In the genomic region with DNA sequence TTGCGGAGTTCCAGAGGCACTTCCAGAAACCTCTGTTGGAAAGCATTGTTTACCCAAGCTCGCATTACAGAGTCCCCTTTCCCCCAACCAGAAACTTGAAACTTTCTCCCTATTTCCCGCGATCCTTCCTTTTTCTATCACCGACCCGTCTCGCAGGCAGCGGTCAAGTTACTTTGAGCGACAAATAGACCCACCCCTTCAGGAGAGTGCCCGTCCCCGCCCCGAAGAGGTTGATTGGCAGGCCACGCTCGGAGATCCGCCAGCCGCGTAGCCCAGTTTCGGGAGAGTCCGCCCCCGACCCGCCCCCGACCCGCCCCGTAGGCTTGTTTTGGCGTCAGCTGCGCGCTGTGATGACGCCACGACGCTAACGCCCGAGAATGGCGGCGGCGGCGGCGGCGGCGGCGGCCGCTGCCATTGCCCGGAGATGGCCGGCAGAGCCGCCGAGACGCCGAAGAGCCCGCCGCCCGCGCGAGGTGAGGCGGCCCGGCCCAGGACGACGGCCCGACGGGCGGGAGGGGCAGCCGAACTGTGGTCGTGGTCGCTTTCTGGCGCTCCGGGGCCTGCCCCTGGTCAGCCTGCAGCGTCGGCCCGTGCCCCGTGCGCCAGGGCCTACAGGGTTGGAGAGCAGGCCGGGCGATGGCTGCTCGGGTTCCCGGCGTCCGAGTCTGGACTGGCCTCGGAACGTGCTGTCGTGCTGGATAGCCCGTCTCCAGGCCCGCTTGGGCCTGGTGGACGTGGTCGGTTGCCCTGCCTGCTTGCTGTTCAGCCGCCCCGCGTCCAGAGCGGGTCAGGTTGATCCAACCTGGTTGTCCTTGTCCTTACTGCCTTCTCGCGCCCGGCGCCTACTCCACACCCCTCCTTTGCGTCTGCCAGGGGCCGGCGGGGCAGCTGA, we compare ENCODE assay signal across 1 cellular context.
TF ChIP-seq lines count a peak whose summit lies in the region.

A gene (plus strand): TSS at position 356 of the 892 bp plus-strand sequence. CDS start 15,496 bp downstream, outside the sequence.

TF ChIP-seq in HepG2, 621 proteins besides CTCF, POLR2A, EP300 and RAD21 (continued from another document and continues in another):
- peak; percentile 86; the same call in 1 of the 2 replicates for TF ChIP-seq AHR (CRISPR knock-in tag; IDR thresholded peaks at IDR 0.05)
- TF ChIP-seq AKAP8 (CRISPR knock-in tag; IDR thresholded peaks at IDR 0.05): no peak
- TF ChIP-seq, protein P1, sequence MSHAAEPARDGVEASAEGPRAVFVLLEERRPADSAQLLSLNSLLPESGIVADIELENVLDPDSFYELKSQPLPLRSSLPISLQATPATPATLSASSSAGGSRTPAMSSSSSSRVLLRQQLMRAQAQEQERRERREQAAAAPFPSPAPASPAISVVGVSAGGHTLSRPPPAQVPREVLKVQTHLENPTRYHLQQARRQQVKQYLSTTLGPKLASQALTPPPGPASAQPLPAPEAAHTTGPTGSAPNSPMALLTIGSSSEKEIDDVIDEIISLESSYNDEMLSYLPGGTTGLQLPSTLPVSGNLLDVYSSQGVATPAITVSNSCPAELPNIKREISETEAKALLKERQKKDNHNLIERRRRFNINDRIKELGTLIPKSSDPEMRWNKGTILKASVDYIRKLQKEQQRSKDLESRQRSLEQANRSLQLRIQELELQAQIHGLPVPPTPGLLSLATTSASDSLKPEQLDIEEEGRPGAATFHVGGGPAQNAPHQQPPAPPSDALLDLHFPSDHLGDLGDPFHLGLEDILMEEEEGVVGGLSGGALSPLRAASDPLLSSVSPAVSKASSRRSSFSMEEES (CRISPR knock-in tag; IDR thresholded peaks at IDR 0.05): no peak; the same call in 1 of the 2 replicates
- no peak for TF ChIP-seq ZNF660 (CRISPR knock-in tag; IDR thresholded peaks at IDR 0.05; ENCODE audit: borderline replicate concordance, low read depth)
- 0 out of 2 replicates have a peak, but pooled peaks have one; percentile 51 for TF ChIP-seq HOXA5 (CRISPR knock-in tag; IDR thresholded peaks at IDR 0.05)
- TF ChIP-seq, protein P2, sequence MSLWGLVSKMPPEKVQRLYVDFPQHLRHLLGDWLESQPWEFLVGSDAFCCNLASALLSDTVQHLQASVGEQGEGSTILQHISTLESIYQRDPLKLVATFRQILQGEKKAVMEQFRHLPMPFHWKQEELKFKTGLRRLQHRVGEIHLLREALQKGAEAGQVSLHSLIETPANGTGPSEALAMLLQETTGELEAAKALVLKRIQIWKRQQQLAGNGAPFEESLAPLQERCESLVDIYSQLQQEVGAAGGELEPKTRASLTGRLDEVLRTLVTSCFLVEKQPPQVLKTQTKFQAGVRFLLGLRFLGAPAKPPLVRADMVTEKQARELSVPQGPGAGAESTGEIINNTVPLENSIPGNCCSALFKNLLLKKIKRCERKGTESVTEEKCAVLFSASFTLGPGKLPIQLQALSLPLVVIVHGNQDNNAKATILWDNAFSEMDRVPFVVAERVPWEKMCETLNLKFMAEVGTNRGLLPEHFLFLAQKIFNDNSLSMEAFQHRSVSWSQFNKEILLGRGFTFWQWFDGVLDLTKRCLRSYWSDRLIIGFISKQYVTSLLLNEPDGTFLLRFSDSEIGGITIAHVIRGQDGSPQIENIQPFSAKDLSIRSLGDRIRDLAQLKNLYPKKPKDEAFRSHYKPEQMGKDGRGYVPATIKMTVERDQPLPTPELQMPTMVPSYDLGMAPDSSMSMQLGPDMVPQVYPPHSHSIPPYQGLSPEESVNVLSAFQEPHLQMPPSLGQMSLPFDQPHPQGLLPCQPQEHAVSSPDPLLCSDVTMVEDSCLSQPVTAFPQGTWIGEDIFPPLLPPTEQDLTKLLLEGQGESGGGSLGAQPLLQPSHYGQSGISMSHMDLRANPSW (CRISPR knock-in tag; IDR thresholded peaks at IDR 0.05; ENCODE audit: borderline replicate concordance): 0 out of 2 replicates have a peak, but pooled peaks have one; percentile 15
- peak; percentile 27 for TF ChIP-seq HDAC2 (CRISPR knock-in tag; IDR thresholded peaks at IDR 0.05)
- no peak for TF ChIP-seq PRPF4 (IDR thresholded peaks at IDR 0.05; ENCODE audit: low read depth, low read length, poor library complexity, severe bottlenecking)
- TF ChIP-seq PCBP2 (optimal IDR thresholded peaks at IDR 0.05; ENCODE audit: low read depth, low read length, poor library complexity, severe bottlenecking): no peak
- TF ChIP-seq SALL1 (CRISPR knock-in tag; IDR thresholded peaks at IDR 0.05): 0 out of 2 replicates have a peak, but pooled peaks have one; percentile 5
- TF ChIP-seq MYC (CRISPR knock-in tag; IDR thresholded peaks at IDR 0.05; ENCODE audit: borderline replicate concordance): peak; percentile 65; the same call in 1 of the 2 replicates
- TF ChIP-seq, protein P3, sequence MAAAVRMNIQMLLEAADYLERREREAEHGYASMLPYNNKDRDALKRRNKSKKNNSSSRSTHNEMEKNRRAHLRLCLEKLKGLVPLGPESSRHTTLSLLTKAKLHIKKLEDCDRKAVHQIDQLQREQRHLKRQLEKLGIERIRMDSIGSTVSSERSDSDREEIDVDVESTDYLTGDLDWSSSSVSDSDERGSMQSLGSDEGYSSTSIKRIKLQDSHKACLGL (CRISPR knock-in tag; IDR thresholded peaks at IDR 0.05): peak; percentile 76
- TF ChIP-seq RFX1 (IDR thresholded peaks at IDR 0.05): no peak
- TF ChIP-seq ZNF232 (CRISPR knock-in tag; IDR thresholded peaks at IDR 0.05; ENCODE audit: borderline replicate concordance): 0 out of 2 replicates have a peak, but pooled peaks have one; percentile 56
- no peak for TF ChIP-seq PRMT3 (CRISPR knock-in tag; IDR thresholded peaks at IDR 0.05; ENCODE audit: borderline replicate concordance, low read depth)
- TF ChIP-seq TBP (CRISPR knock-in tag; IDR thresholded peaks at IDR 0.05): no peak
- TF ChIP-seq TMF1 (CRISPR knock-in tag; IDR thresholded peaks at IDR 0.05; ENCODE audit: low read depth): peak; percentile 88
- no peak for TF ChIP-seq ATAD3A (CRISPR knock-in tag; IDR thresholded peaks at IDR 0.05)
- no peak for TF ChIP-seq KDM6A (CRISPR knock-in tag; IDR thresholded peaks at IDR 0.05; ENCODE audit: low read depth)
- no peak for TF ChIP-seq TOE1 (CRISPR knock-in tag; IDR thresholded peaks at IDR 0.05)
- TF ChIP-seq ZNF235 (CRISPR knock-in tag; IDR thresholded peaks at IDR 0.05; ENCODE audit: borderline replicate concordance): peak; percentile 93; the same call in 1 of the 2 replicates
- TF ChIP-seq, protein P4, sequence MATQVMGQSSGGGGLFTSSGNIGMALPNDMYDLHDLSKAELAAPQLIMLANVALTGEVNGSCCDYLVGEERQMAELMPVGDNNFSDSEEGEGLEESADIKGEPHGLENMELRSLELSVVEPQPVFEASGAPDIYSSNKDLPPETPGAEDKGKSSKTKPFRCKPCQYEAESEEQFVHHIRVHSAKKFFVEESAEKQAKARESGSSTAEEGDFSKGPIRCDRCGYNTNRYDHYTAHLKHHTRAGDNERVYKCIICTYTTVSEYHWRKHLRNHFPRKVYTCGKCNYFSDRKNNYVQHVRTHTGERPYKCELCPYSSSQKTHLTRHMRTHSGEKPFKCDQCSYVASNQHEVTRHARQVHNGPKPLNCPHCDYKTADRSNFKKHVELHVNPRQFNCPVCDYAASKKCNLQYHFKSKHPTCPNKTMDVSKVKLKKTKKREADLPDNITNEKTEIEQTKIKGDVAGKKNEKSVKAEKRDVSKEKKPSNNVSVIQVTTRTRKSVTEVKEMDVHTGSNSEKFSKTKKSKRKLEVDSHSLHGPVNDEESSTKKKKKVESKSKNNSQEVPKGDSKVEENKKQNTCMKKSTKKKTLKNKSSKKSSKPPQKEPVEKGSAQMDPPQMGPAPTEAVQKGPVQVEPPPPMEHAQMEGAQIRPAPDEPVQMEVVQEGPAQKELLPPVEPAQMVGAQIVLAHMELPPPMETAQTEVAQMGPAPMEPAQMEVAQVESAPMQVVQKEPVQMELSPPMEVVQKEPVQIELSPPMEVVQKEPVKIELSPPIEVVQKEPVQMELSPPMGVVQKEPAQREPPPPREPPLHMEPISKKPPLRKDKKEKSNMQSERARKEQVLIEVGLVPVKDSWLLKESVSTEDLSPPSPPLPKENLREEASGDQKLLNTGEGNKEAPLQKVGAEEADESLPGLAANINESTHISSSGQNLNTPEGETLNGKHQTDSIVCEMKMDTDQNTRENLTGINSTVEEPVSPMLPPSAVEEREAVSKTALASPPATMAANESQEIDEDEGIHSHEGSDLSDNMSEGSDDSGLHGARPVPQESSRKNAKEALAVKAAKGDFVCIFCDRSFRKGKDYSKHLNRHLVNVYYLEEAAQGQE (IDR thresholded peaks at IDR 0.05; ENCODE audit: borderline replicate concordance in 1 of 2, low read depth in 1 of 2, low read length in 2 of 2): no peak
- TF ChIP-seq ZNF441 (CRISPR knock-in tag; IDR thresholded peaks at IDR 0.05; ENCODE audit: borderline replicate concordance): peak; percentile 11; the same call in 1 of the 2 replicates
- TF ChIP-seq ZNF572 (CRISPR knock-in tag; IDR thresholded peaks at IDR 0.05): no peak
- TF ChIP-seq NPAS2 (CRISPR knock-in tag; IDR thresholded peaks at IDR 0.05; ENCODE audit: borderline replicate concordance): no peak
- TF ChIP-seq, protein P5, sequence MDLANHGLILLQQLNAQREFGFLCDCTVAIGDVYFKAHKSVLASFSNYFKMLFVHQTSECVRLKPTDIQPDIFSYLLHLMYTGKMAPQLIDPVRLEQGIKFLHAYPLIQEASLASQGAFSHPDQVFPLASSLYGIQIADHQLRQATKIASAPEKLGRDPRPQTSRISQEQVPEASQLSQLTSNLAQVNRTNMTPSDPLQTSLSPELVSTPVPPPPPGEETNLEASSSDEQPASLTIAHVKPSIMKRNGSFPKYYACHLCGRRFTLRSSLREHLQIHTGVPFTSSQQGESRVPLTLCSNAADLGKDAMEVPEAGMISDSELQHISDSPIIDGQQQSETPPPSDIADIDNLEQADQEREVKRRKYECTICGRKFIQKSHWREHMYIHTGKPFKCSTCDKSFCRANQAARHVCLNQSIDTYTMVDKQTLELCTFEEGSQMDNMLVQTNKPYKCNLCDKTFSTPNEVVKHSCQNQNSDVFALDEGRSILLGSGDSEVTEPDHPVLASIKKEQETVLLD (CRISPR knock-in tag; IDR thresholded peaks at IDR 0.05; ENCODE audit: low read depth): no peak
- peak; percentile 93 for TF ChIP-seq ZNF782 (CRISPR knock-in tag; IDR thresholded peaks at IDR 0.05; ENCODE audit: borderline replicate concordance)
- TF ChIP-seq MIER2 (CRISPR knock-in tag; IDR thresholded peaks at IDR 0.05): no peak
- TF ChIP-seq SRF (IDR thresholded peaks at IDR 0.05; ENCODE audit: low read depth, low read length): peak; percentile 68
- TF ChIP-seq PPARG (CRISPR knock-in tag; conservative IDR thresholded peaks at IDR 0.05): no peak
- no peak for TF ChIP-seq MAFK (conservative IDR thresholded peaks at IDR 0.05 in 1 of 2, IDR thresholded peaks at IDR 0.05 in 1 of 2; ENCODE audit: low read length in 2 of 2)
- TF ChIP-seq ZFP90 (CRISPR knock-in tag; IDR thresholded peaks at IDR 0.05; ENCODE audit: borderline replicate concordance): no peak; the same call in none of the 2 replicates
- TF ChIP-seq TAF15 (IDR thresholded peaks at IDR 0.05; ENCODE audit: low read depth, low read length, poor library complexity, severe bottlenecking): peak; percentile 94
- TF ChIP-seq ZSCAN22 (CRISPR knock-in tag; IDR thresholded peaks at IDR 0.05): no peak
- TF ChIP-seq RFX3 (CRISPR knock-in tag; IDR thresholded peaks at IDR 0.05): no peak
- no peak for TF ChIP-seq MBNL3 (CRISPR knock-in tag; conservative IDR thresholded peaks at IDR 0.05)
- peak; percentile 70; the same call in 1 of the 2 replicates for TF ChIP-seq MED13 (CRISPR knock-in tag; IDR thresholded peaks at IDR 0.05)
- TF ChIP-seq NFYB (CRISPR knock-in tag; IDR thresholded peaks at IDR 0.05): peak; percentile 83
- TF ChIP-seq, protein P6, sequence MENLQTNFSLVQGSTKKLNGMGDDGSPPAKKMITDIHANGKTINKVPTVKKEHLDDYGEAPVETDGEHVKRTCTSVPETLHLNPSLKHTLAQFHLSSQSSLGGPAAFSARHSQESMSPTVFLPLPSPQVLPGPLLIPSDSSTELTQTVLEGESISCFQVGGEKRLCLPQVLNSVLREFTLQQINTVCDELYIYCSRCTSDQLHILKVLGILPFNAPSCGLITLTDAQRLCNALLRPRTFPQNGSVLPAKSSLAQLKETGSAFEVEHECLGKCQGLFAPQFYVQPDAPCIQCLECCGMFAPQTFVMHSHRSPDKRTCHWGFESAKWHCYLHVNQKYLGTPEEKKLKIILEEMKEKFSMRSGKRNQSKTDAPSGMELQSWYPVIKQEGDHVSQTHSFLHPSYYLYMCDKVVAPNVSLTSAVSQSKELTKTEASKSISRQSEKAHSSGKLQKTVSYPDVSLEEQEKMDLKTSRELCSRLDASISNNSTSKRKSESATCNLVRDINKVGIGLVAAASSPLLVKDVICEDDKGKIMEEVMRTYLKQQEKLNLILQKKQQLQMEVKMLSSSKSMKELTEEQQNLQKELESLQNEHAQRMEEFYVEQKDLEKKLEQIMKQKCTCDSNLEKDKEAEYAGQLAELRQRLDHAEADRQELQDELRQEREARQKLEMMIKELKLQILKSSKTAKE (CRISPR knock-in tag; IDR thresholded peaks at IDR 0.05; ENCODE audit: borderline replicate concordance): no peak
- TF ChIP-seq, protein P7, sequence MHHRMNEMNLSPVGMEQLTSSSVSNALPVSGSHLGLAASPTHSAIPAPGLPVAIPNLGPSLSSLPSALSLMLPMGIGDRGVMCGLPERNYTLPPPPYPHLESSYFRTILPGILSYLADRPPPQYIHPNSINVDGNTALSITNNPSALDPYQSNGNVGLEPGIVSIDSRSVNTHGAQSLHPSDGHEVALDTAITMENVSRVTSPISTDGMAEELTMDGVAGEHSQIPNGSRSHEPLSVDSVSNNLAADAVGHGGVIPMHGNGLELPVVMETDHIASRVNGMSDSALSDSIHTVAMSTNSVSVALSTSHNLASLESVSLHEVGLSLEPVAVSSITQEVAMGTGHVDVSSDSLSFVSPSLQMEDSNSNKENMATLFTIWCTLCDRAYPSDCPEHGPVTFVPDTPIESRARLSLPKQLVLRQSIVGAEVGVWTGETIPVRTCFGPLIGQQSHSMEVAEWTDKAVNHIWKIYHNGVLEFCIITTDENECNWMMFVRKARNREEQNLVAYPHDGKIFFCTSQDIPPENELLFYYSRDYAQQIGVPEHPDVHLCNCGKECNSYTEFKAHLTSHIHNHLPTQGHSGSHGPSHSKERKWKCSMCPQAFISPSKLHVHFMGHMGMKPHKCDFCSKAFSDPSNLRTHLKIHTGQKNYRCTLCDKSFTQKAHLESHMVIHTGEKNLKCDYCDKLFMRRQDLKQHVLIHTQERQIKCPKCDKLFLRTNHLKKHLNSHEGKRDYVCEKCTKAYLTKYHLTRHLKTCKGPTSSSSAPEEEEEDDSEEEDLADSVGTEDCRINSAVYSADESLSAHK (CRISPR knock-in tag; IDR thresholded peaks at IDR 0.05; ENCODE audit: borderline replicate concordance): no peak
- no peak for TF ChIP-seq NFE2 (CRISPR knock-in tag; IDR thresholded peaks at IDR 0.05)
- TF ChIP-seq NR2F1 (CRISPR knock-in tag; IDR thresholded peaks at IDR 0.05): no peak
- TF ChIP-seq ZFP37 (CRISPR knock-in tag; IDR thresholded peaks at IDR 0.05; ENCODE audit: borderline replicate concordance): peak; percentile 34; the same call in 1 of the 2 replicates
- no peak for TF ChIP-seq ARNT (IDR thresholded peaks at IDR 0.05)
- no peak for TF ChIP-seq KAT8 (CRISPR knock-in tag; IDR thresholded peaks at IDR 0.05)
- peak; percentile 78; the same call in 1 of the 2 replicates for TF ChIP-seq ZZZ3 (CRISPR knock-in tag; IDR thresholded peaks at IDR 0.05; ENCODE audit: borderline replicate concordance)
